Comparison of ENCODE assay signal across 1 cellular context in genomic region chr6:161836643-161837448, GRCh38.
TF ChIP-seq lines count a peak whose summit lies in the region.

No MANE protein-coding gene starts in this region.

TF ChIP-seq in Ishikawa, 13 proteins besides CTCF, POLR2A, EP300 and RAD21 (continued from another document):
- no peak for TF ChIP-seq USF1 (IDR thresholded peaks at IDR 0.05)
TF ChIP-seq in Ishikawa: peak in this region for 0.
